Comparison of ENCODE assay signal across 25 cellular contexts in the genomic region with DNA sequence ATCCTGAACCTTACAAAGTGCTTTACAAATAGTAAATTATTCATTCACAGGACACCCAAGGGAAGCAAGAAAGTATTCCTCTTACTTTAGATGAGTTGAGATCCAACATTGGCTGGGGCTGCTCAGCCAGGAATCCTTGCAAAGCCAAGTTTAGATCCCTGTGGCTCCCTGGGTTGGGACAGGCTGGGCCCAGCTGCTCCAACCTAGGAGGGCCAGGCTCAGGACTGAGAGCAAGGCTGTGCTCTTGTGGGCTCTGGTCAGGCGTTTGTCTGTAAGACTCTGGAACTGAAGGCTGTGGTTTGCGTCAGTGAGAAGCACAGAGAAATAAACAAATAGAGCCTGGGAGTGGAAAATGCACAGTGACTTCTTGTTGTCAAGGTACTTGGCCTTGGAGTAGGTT. TPM values are rescaled to one million over a fixed set of nuclear protein-coding genes. Genes with fewer than 3 reads are reported as not detected.
DNase-seq lines count a peak whose midpoint lies in the region; ATAC-seq and TF ChIP-seq lines count a peak whose summit lies in the region.
"Had no signal": no experiment of that assay in that cellular context is flagged by ENCODE, and none has a peak within 500 bp of the region (broad histone marks: within the 10 kb centered on the region; RNA-seq: fewer than 3 reads in every experiment).

No MANE protein-coding gene starts in this region.

- no peak overlapping the region for H3K4me3 ChIP-seq in left ventricle myocardium inferior
- H3K4me3 ChIP-seq in upper lobe of right lung: no peak overlapping the region
- H3K4me3 ChIP-seq: GM12878, GM23248 had no signal

- DNase-seq in Right ventricle myocardium inferior (ENCODE audit: missing footprints) (no peak), cardiac septum (ENCODE audit: low spot score) (no peak), left ventricle myocardium inferior (peak; percentile 47), myocyte (ENCODE audit: low read depth) (peak; percentile 77), upper lobe of right lung (no peak), NCI-H187 treated with DMSO at 0.1 percent for 48 hours (lab: John Stamatoyannopoulos, UW) (no peak), NCI-H1092 (lab: John Stamatoyannopoulos, UW) (no peak)
- DNase-seq in natural killer cell treated with Interleukin-12 subunit alpha and Interleukin-12 subunit beta and Interleukin-15 and Interleukin-18, amount 100 ng/mL, for 72 hours (ENCODE audit: low spot score): no peak
- DNase-seq: AML-193, DMS53, GM23248, H9, HFFc6, NCI-H1417, NCI-H1694 treated with DMSO at 0.1 percent for 48 hours, NCI-H446, NCI-H526, SHP77 had no signal

- H3K4me1 ChIP-seq in left ventricle myocardium inferior: peaks cover 48% of the 10 kb centered on the region
- H3K4me1 ChIP-seq in upper lobe of right lung: peaks cover 7% of the 10 kb centered on the region

- H3K36me3 Mint-ChIP-seq in natural killer cell treated with Interleukin-12 subunit alpha and Interleukin-12 subunit beta and Interleukin-15 and Interleukin-18, amount 100 ng/mL, for 72 hours: peaks cover under 1% of the 10 kb centered on the region

- H3K4me1 Mint-ChIP-seq in natural killer cell treated with Interleukin-12 subunit alpha and Interleukin-12 subunit beta and Interleukin-15 and Interleukin-18, amount 100 ng/mL, for 72 hours (ENCODE audit: low read depth in 2 of 2): peaks cover 0 to 3% of the 10 kb centered on the region in 2 donors

- H3K4me3 Mint-ChIP-seq in natural killer cell treated with Interleukin-12 subunit alpha and Interleukin-12 subunit beta and Interleukin-15 and Interleukin-18, amount 100 ng/mL, for 72 hours: no peak overlapping the region
- H3K4me3 Mint-ChIP-seq: H9, HFFc6 had no signal

- TF ChIP-seq CTCF in left ventricle myocardium inferior (IDR thresholded peaks at IDR 0.05; ENCODE audit: borderline replicate concordance) (no peak), upper lobe of right lung (IDR thresholded peaks at IDR 0.05) (no peak)

- intact Hi-C loops in Right ventricle myocardium inferior (cut with DNase I): no loop called here
- intact Hi-C loops in cardiac septum (cut with DNase I): no loop called here
- intact Hi-C loops in left ventricle myocardium inferior (cut with micrococcal nuclease): no loop called here
- intact Hi-C loops in upper lobe of right lung (cut with DNase I): no loop called here

- peak; percentile 82 for ATAC-seq in Right ventricle myocardium inferior
- peak; percentile 34 for ATAC-seq in upper lobe of right lung
- no peak for ATAC-seq in natural killer cell treated with Interleukin-12 subunit alpha and Interleukin-12 subunit beta and Interleukin-15 and Interleukin-18, amount 100 ng/mL, for 72 hours
- ATAC-seq: GM12878, HepG2 had no signal

- H3K9me3 Mint-ChIP-seq in natural killer cell treated with Interleukin-12 subunit alpha and Interleukin-12 subunit beta and Interleukin-15 and Interleukin-18, amount 100 ng/mL, for 72 hours: no peaks in the 10 kb centered on the region
- H3K9me3 Mint-ChIP-seq: H9, HFFc6 had no signal

- no peaks in the 10 kb centered on the region for H3K36me3 ChIP-seq in left ventricle myocardium inferior
- no peaks in the 10 kb centered on the region for H3K36me3 ChIP-seq in upper lobe of right lung

- H3K9me3 ChIP-seq in left ventricle myocardium inferior (replicated peaks): no peaks in the 10 kb centered on the region
- no peaks in the 10 kb centered on the region for H3K9me3 ChIP-seq in upper lobe of right lung

- H3K27me3 ChIP-seq in left ventricle myocardium inferior (ENCODE audit: low read depth) (no peaks in the 10 kb centered on the region), upper lobe of right lung (no peaks in the 10 kb centered on the region)

- H3K27ac ChIP-seq in left ventricle myocardium inferior (replicated peaks) (peak overlapping the region; percentile 64), upper lobe of right lung (no peak overlapping the region)
- H3K27ac ChIP-seq: C4-2B, GM23248, KMS-11 had no signal

- H3K27ac Mint-ChIP-seq in natural killer cell treated with Interleukin-12 subunit alpha and Interleukin-12 subunit beta and Interleukin-15 and Interleukin-18, amount 100 ng/mL, for 72 hours: no peak overlapping the region
- H3K27ac Mint-ChIP-seq: H9, HFFc6 had no signal

- H3K27me3 Mint-ChIP-seq in natural killer cell treated with Interleukin-12 subunit alpha and Interleukin-12 subunit beta and Interleukin-15 and Interleukin-18, amount 100 ng/mL, for 72 hours: peaks cover 0 to 3% of the 10 kb centered on the region in 2 donors

RNA-seq across cellular contexts. Expression of a gene that starts 53.2 kb away (rescaled TPM):
- total RNA-seq in Right ventricle myocardium inferior (27.9 TPM), cardiac septum (16.6 TPM), left ventricle myocardium inferior (29.0 TPM), myocyte (0.32 TPM in 1 of 2 replicates, not detected in the other), upper lobe of right lung (63.1 TPM)
- polyA plus RNA-seq in myocyte (2012): not detected
- 10 to 100 TPM; 13.2 to 86.0 TPM for total RNA-seq in natural killer cell treated with Interleukin-12 subunit alpha and Interleukin-12 subunit beta and Interleukin-15 and Interleukin-18, amount 100 ng/mL, for 72 hours
- total RNA-seq: A172, GM23248, H9, HepG2, HFFc6, HT-29 had no signal
- polyA plus RNA-seq: AG04450, GM23248, HepG2 had no signal

RNA-seq across cellular contexts. Expression of a gene that starts 57.6 kb away (rescaled TPM):
- 108 TPM for total RNA-seq in Right ventricle myocardium inferior
- 163 TPM for total RNA-seq in cardiac septum
- total RNA-seq in left ventricle myocardium inferior: 136 TPM
- 0.68 and 1.8 TPM in 2 replicates for total RNA-seq in myocyte
- polyA plus RNA-seq in myocyte (2012): 0.66 TPM
- not detected for total RNA-seq in upper lobe of right lung
- not detected for total RNA-seq in natural killer cell treated with Interleukin-12 subunit alpha and Interleukin-12 subunit beta and Interleukin-15 and Interleukin-18, amount 100 ng/mL, for 72 hours
- total RNA-seq: A172, GM12878, GM23248, H9, HepG2, HFFc6, HT-29 had no signal
- polyA plus RNA-seq: AG04450, GM12878, GM23248, HepG2 had no signal

Comparison
In these comparisons a context has a peak if more than half of its experiments do, and no peak if none do; other contexts are left out.
1. DNase-seq: peak in left ventricle myocardium inferior (single experiment) and myocyte (single experiment); none in Right ventricle myocardium inferior (single experiment), cardiac septum (single experiment), upper lobe of right lung (single experiment), NCI-H187 treated with DMSO at 0.1 percent for 48 hours (single experiment), natural killer cell treated with Interleukin-12 subunit alpha and Interleukin-12 subunit beta and Interleukin-15 and Interleukin-18, amount 100 ng/mL, for 72 hours (single experiment) and NCI-H1092 (single experiment).
2. ATAC-seq: peak in Right ventricle myocardium inferior (single experiment) and upper lobe of right lung (single experiment); none in natural killer cell treated with Interleukin-12 subunit alpha and Interleukin-12 subunit beta and Interleukin-15 and Interleukin-18, amount 100 ng/mL, for 72 hours (0 of 2).
3. RNA of a gene that starts 53.2 kb away (total RNA-seq): 13.2 to 86.0 TPM in natural killer cell treated with Interleukin-12 subunit alpha and Interleukin-12 subunit beta and Interleukin-15 and Interleukin-18, amount 100 ng/mL, for 72 hours, 63.1 TPM in upper lobe of right lung (single experiment), 29.0 TPM in left ventricle myocardium inferior (single experiment), 27.9 TPM in Right ventricle myocardium inferior (single experiment) and 16.6 TPM in cardiac septum (single experiment); 0.32 TPM in myocyte; every median in the first group is over 10 times any median in the second.
4. RNA of a gene that starts 57.6 kb away (total RNA-seq): 163 TPM in cardiac septum (single experiment), 136 TPM in left ventricle myocardium inferior (single experiment) and 108 TPM in Right ventricle myocardium inferior (single experiment); 0.68 to 1.8 TPM in myocyte, not detected in upper lobe of right lung (single experiment) and not detected in natural killer cell treated with Interleukin-12 subunit alpha and Interleukin-12 subunit beta and Interleukin-15 and Interleukin-18, amount 100 ng/mL, for 72 hours; every median in the first group is over 10 times any median in the second.